ENCODE assay signal across 7 cellular contexts in genomic region chr14:49105512-49105911, GRCh38.
"Had no signal": no experiment of that assay in that cellular context is flagged by ENCODE, and none has a peak within 500 bp of the region (broad histone marks: within the 10 kb centered on the region; RNA-seq: fewer than 3 reads in every experiment).

No MANE protein-coding gene starts in this region.

- DNase-seq: GM23248, GOT3, H7, HCEC 1CT, KBM-7 had no signal

- H3K9ac ChIP-seq: GM23248 had no signal

- H2AFZ ChIP-seq: GM23248 had no signal

- H3K27ac ChIP-seq: GM23248, HL-60 had no signal

- H3K4me3 ChIP-seq: GM23248 had no signal

- ATAC-seq: HepG2 had no signal
